ENCODE assay signal across 1 cellular context in genomic region chr10:104336829-104337526, GRCh38.
A peak's percentile ranks its signal among the peaks of the same experiment; 100 is the strongest.
TF ChIP-seq lines count a peak whose summit lies in the region.

No MANE protein-coding gene starts in this region.

TF ChIP-seq in IMR-90, 13 proteins besides CTCF, POLR2A, EP300 and RAD21 (continued from another document):
- TF ChIP-seq MXI1 (IDR thresholded peaks at IDR 0.05; ENCODE audit: borderline replicate concordance, low read depth, low read length) (peak; percentile 37; the same call in 1 of the 2 replicates), RCOR1 (IDR thresholded peaks at IDR 0.05; ENCODE audit: insufficient replicate concordance, low read length) (no peak), CHD1 (IDR thresholded peaks at IDR 0.05; ENCODE audit: low read depth, low read length) (peak; percentile 94; the same call in 1 of the 2 replicates)
- TF ChIP-seq, protein P1, sequence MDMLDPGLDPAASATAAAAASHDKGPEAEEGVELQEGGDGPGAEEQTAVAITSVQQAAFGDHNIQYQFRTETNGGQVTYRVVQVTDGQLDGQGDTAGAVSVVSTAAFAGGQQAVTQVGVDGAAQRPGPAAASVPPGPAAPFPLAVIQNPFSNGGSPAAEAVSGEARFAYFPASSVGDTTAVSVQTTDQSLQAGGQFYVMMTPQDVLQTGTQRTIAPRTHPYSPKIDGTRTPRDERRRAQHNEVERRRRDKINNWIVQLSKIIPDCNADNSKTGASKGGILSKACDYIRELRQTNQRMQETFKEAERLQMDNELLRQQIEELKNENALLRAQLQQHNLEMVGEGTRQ (IDR thresholded peaks at IDR 0.05; ENCODE audit: low read depth, low read length), result no peak
